ENCODE assay signal across 19 cellular contexts in genomic region chr18:23761941-23762340, GRCh38.
"Had no signal": no experiment of that assay in that cellular context is flagged by ENCODE, and none has a peak within 500 bp of the region (broad histone marks: within the 10 kb centered on the region; RNA-seq: fewer than 3 reads in every experiment).

No MANE protein-coding gene starts in this region.

- H3K4me3 ChIP-seq: heart right ventricle, left lung, mucosa of descending colon, prostate gland, right atrium auricular region, thoracic aorta, tibial nerve, upper lobe of left lung had no signal

- H3K36me3 ChIP-seq: left lung, prostate gland, right atrium auricular region, thoracic aorta, upper lobe of left lung had no signal

- H3K9me3 ChIP-seq: heart right ventricle, left lung, mucosa of descending colon, prostate gland, right atrium auricular region, thoracic aorta, tibial nerve, upper lobe of left lung had no signal

- H3K4me1 ChIP-seq: foreskin keratinocyte, heart right ventricle, left lung, prostate gland, right atrium auricular region, tibial nerve, upper lobe of left lung had no signal

- DNase-seq: effector CD8-positive, alpha-beta T cell; endodermal cell; foreskin keratinocyte; glutamatergic neuron; heart right ventricle; hippocampal formation; left cardiac atrium; left lung; mesenchymal stem cell; mucosa of descending colon; naive thymus-derived CD4-positive, alpha-beta T cell; nucleus accumbens; stimulated activated naive B cell treated with anti-CD40 and anti-IgM and Interleukin-4, amounts not matched to agents 10 μg/mL and 1 μg/mL and 100 μg/mL, for 72 hours; upper lobe of left lung had no signal

- H3K27me3 ChIP-seq: foreskin keratinocyte, heart right ventricle, left lung, right atrium auricular region, tibial nerve, upper lobe of left lung had no signal

- H3K27ac ChIP-seq: epithelial cell of prostate, foreskin keratinocyte, heart right ventricle, left lung, prostate gland, right atrium auricular region, thoracic aorta, tibial nerve, upper lobe of left lung had no signal
